ENCODE assay signal across 37 cellular contexts in genomic region chr2:12605366-12605765, GRCh38.
"Had no signal": no experiment of that assay in that cellular context is flagged by ENCODE, and none has a peak within 500 bp of the region (broad histone marks: within the 10 kb centered on the region; RNA-seq: fewer than 3 reads in every experiment).

No MANE protein-coding gene starts in this region.

- H3K27me3 ChIP-seq: adrenal gland, body of pancreas, brain microvascular endothelial cell, breast epithelium had no signal

- H3K27me3 Mint-ChIP-seq: activated CD4-positive, alpha-beta memory T cell treated with anti-CD3 and anti-CD28 coated beads for 36 hours; activated CD8-positive, alpha-beta T cell treated with anti-CD3 and anti-CD28 coated beads for 36 hours; activated naive CD8-positive, alpha-beta T cell treated with anti-CD3 and anti-CD28 coated beads for 36 hours; activated T-helper 17 cell treated with anti-CD3 and anti-CD28 coated beads, Interleukin-2, amount 50 U/mL, for 72 hours had no signal

- H3K27ac ChIP-seq: adrenal gland, body of pancreas, breast epithelium, VCaP had no signal

- FAIRE-seq: astrocyte, colon, TTC549 had no signal

- H3K4me3 Mint-ChIP-seq: activated B cell treated with CpG ODN at 0.5 μM for 24 hours; activated CD4-positive, alpha-beta memory T cell treated with anti-CD3 and anti-CD28 coated beads for 36 hours; activated CD4-positive, alpha-beta T cell treated with anti-CD3 and anti-CD28 coated beads, Interleukin-2, amount 10 ng/mL, durations not matched to agents 24 days and 14 days; activated CD8-positive, alpha-beta T cell treated with anti-CD3 and anti-CD28 coated beads for 36 hours; activated naive CD4-positive, alpha-beta T cell treated with anti-CD3 and anti-CD28 coated beads for 36 hours; activated naive CD8-positive, alpha-beta T cell treated with anti-CD3 and anti-CD28 coated beads for 36 hours; activated T-cell treated with anti-CD3 and anti-CD28 coated beads, Interleukin-2, amount 50 U/mL, for 4 hours; activated T-cell treated with anti-CD3 and anti-CD28 coated beads, Interleukin-2, amount 50 U/mL, for 72 hours; activated T-helper 1 cell treated with anti-CD3 and anti-CD28 coated beads, Interleukin-12 subunit alpha, Interleukin-12 subunit beta, Interleukin-2, Interleukin-4 antibody, amounts not matched to agents 30 ng/mL and 10 ng/mL and 1 ng/mL, durations not matched to agents 14 hours and 24 hours and 36 hours; activated T-helper 17 cell treated with anti-CD3 and anti-CD28 coated beads, Interleukin-2, amount 50 U/mL, for 72 hours; T-helper 1 cell treated with Interleukin-12 subunit alpha and Interleukin-12 subunit beta and Interleukin-4 antibody, amounts not matched to agents 30 μg/mL and 1 μg/mL, for 36 hours; T-helper 2 cell treated with Interferon-gamma antibody and Interleukin-4, amounts not matched to agents 5 μg/mL and 100 μg/mL, for 36 hours had no signal

- DNase-seq: activated B cell treated with CpG ODN at 0.5 μM for 24 hours; activated CD4-positive, alpha-beta memory T cell treated with anti-CD3 and anti-CD28 coated beads for 36 hours; activated CD4-positive, alpha-beta T cell treated with anti-CD3 and anti-CD28 coated beads for 4 hours; activated CD4-positive, alpha-beta T cell treated with anti-CD3 and anti-CD28 coated beads, Interleukin-2, amount 10 ng/mL, durations not matched to agents 24 days and 14 days; activated CD4-positive, alpha-beta T cell treated with anti-CD3 and anti-CD28 coated beads, Interleukin-2, amount 50 U/mL, for 1 hour; activated CD4-positive, alpha-beta T cell treated with anti-CD3 and anti-CD28 coated beads, Interleukin-2, amount 50 U/mL, for 4 hours; activated CD4-positive, CD25-positive, alpha-beta regulatory T cell treated with anti-CD3 and anti-CD28 coated beads, Interleukin-2, amount 50 U/mL, for 72 hours; activated CD8-positive, alpha-beta memory T cell treated with anti-CD3 and anti-CD28 coated beads, Interleukin-2, amount 50 U/mL, for 4 hours; activated CD8-positive, alpha-beta T cell treated with anti-CD3 and anti-CD28 coated beads for 36 hours; activated effector memory CD4-positive, alpha-beta T cell treated with anti-CD3 and anti-CD28 coated beads, Interleukin-2, amount 50 U/mL, for 16 hours; activated gamma-delta T cell treated with Interleukin-2 at 50 U/mL for 16 hours; activated naive CD4-positive, alpha-beta T cell; activated naive CD4-positive, alpha-beta T cell treated with anti-CD3 and anti-CD28 coated beads for 36 hours; activated naive CD4-positive, alpha-beta T cell treated with anti-CD3 and anti-CD28 coated beads, Interleukin-2, amount 50 U/mL, for 16 hours; activated naive CD8-positive, alpha-beta T cell treated with anti-CD3 and anti-CD28 coated beads for 36 hours; activated T-cell treated with anti-CD3 and anti-CD28 coated beads for 4 hours; activated T-cell treated with anti-CD3 and anti-CD28 coated beads, Interleukin-2, amount 50 U/mL, for 1 hour; activated T-cell treated with anti-CD3 and anti-CD28 coated beads, Interleukin-2, amount 50 U/mL, for 4 hours; activated T-cell treated with anti-CD3 and anti-CD28 coated beads, Interleukin-2, amount 50 U/mL, for 72 hours; adrenal gland; amniotic stem cell; aorta; central memory CD4-positive, alpha-beta T cell; T-helper 2 cell; T-helper 9 cell had no signal

- ATAC-seq: activated naive CD4-positive, alpha-beta T cell treated with anti-CD3 and anti-CD28 coated beads, Interleukin-2, amount 50 U/mL, for 72 hours; activated T-cell treated with anti-CD3 and anti-CD28 coated beads, Interleukin-2, amount 50 U/mL, for 4 hours; activated T-cell treated with anti-CD3 and anti-CD28 coated beads, Interleukin-2, amount 50 U/mL, for 72 hours; body of pancreas had no signal

- H3K36me3 Mint-ChIP-seq: activated CD4-positive, alpha-beta memory T cell treated with anti-CD3 and anti-CD28 coated beads for 36 hours; activated naive CD8-positive, alpha-beta T cell treated with anti-CD3 and anti-CD28 coated beads for 36 hours had no signal

- H3K27ac Mint-ChIP-seq: activated B cell treated with CpG ODN at 0.5 μM for 24 hours; activated CD4-positive, alpha-beta memory T cell treated with anti-CD3 and anti-CD28 coated beads for 36 hours; activated CD4-positive, alpha-beta T cell treated with anti-CD3 and anti-CD28 coated beads, Interleukin-2, amount 10 ng/mL, durations not matched to agents 24 days and 14 days; activated CD8-positive, alpha-beta T cell treated with anti-CD3 and anti-CD28 coated beads for 36 hours; activated naive CD4-positive, alpha-beta T cell treated with anti-CD3 and anti-CD28 coated beads for 36 hours; activated naive CD4-positive, alpha-beta T cell treated with anti-CD3 and anti-CD28 coated beads, Interleukin-2, amount 50 U/mL, for 72 hours; activated naive CD8-positive, alpha-beta T cell treated with anti-CD3 and anti-CD28 coated beads for 36 hours; activated T-cell treated with anti-CD3 and anti-CD28 coated beads, Interleukin-2, amount 50 U/mL, for 72 hours; activated T-helper 1 cell treated with anti-CD3 and anti-CD28 coated beads, Interleukin-12 subunit alpha, Interleukin-12 subunit beta, Interleukin-2, Interleukin-4 antibody, amounts not matched to agents 30 ng/mL and 10 ng/mL and 1 ng/mL, durations not matched to agents 14 hours and 24 hours and 36 hours; activated T-helper 17 cell treated with anti-CD3 and anti-CD28 coated beads, Interleukin-2, amount 50 U/mL, for 72 hours; T-helper 1 cell treated with Interleukin-12 subunit alpha and Interleukin-12 subunit beta and Interleukin-4 antibody, amounts not matched to agents 30 μg/mL and 1 μg/mL, for 36 hours; T-helper 2 cell treated with Interferon-gamma antibody and Interleukin-4, amounts not matched to agents 5 μg/mL and 100 μg/mL, for 36 hours had no signal

- H3K4me1 ChIP-seq: body of pancreas, breast epithelium had no signal

- H3K9me3 ChIP-seq: adrenal gland, body of pancreas, breast epithelium had no signal

- H3K36me3 ChIP-seq: adrenal gland, brain microvascular endothelial cell, breast epithelium had no signal

- H3K4me3 ChIP-seq: adrenal gland, body of pancreas, breast epithelium had no signal

- H3K9me3 Mint-ChIP-seq: activated naive CD4-positive, alpha-beta T cell treated with anti-CD3 and anti-CD28 coated beads for 36 hours; T-helper 2 cell treated with Interferon-gamma antibody and Interleukin-4, amounts not matched to agents 5 μg/mL and 100 μg/mL, for 36 hours had no signal
